1 cellular context compared by ENCODE assay signal in the genomic region with DNA sequence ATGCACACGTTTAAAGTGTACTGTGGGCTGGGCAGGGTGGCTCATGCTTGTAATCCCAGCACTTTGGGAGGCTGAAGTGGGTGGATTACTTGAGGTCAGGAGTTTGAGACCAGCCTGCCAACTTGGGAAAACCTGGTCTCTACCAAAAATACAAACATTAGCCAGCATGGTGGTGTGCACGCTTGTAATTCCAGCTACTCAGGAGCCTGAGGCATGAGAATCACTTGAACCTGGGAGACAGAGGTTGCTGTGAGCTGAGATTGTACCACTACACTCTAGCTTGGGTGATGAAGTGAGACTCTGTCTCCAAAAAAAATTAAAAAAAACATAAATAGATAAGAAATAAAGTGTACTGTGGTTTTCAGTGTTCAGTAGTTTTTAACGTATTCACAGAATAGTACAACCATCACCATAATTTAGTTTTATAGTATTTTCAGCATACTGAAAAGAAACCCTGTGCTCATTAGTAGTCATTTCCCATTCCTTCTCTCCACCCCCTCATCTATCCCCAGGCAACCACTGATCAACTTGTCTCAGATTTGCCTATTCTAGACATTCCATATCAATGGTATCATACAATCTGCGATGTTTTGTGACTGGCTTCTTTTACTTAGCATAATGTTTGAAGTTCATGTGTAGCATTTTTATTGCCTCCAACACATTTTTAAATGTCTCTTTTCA.
TF ChIP-seq lines count a peak whose summit lies in the region.

No MANE protein-coding gene starts in this region.

TF ChIP-seq in A549, 52 proteins besides CTCF, POLR2A, EP300 and RAD21 (continued from another document):
- TF ChIP-seq REST (IDR thresholded peaks at IDR 0.05) (no peak), E2F6 (IDR thresholded peaks at IDR 0.05; ENCODE audit: borderline replicate concordance, low read depth) (no peak), KDM5A (IDR thresholded peaks at IDR 0.05) (no peak), KDM1A (IDR thresholded peaks at IDR 0.05; ENCODE audit: low read depth) (no peak), TP53 (CRISPR knock-in tag; IDR thresholded peaks at IDR 0.05) (no peak), JUNB (IDR thresholded peaks at IDR 0.05) (no peak), GATA3 (IDR thresholded peaks at IDR 0.05; ENCODE audit: borderline replicate concordance) (no peak), TFCP2L1 (CRISPR knock-in tag; IDR thresholded peaks at IDR 0.05) (no peak), PHF8 (IDR thresholded peaks at IDR 0.05; ENCODE audit: borderline replicate concordance, low read depth) (no peak), FOXS1 (CRISPR knock-in tag; IDR thresholded peaks at IDR 0.05) (no peak)
- TF ChIP-seq, protein P1, sequence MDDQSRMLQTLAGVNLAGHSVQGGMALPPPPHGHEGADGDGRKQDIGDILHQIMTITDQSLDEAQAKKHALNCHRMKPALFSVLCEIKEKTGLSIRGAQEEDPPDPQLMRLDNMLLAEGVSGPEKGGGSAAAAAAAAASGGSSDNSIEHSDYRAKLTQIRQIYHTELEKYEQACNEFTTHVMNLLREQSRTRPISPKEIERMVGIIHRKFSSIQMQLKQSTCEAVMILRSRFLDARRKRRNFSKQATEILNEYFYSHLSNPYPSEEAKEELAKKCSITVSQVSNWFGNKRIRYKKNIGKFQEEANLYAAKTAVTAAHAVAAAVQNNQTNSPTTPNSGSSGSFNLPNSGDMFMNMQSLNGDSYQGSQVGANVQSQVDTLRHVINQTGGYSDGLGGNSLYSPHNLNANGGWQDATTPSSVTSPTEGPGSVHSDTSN (IDR thresholded peaks at IDR 0.05) = no peak
